26 cellular contexts compared by ENCODE assay signal in genomic region chr7:97313900-97314299, GRCh38.
"Had no signal": no experiment of that assay in that cellular context is flagged by ENCODE, and none has a peak within 500 bp of the region (broad histone marks: within the 10 kb centered on the region; RNA-seq: fewer than 3 reads in every experiment).

No MANE protein-coding gene starts in this region.

- H3K4me3 ChIP-seq: colonic mucosa, esophagus muscularis mucosa, gastroesophageal sphincter, heart left ventricle, hepatocyte, left lung, ovary, psoas muscle, sigmoid colon, stomach, thyroid gland had no signal

- H3K79me2 ChIP-seq: hepatocyte had no signal

- H3K27me3 ChIP-seq: colonic mucosa, esophagus muscularis mucosa, foreskin keratinocyte, gastroesophageal sphincter, heart left ventricle, hepatocyte, left lung, ovary, sigmoid colon, stomach, thyroid gland had no signal

- H3K4me2 ChIP-seq: hepatocyte had no signal

- H3K9me3 ChIP-seq: colonic mucosa, ovary, psoas muscle, sigmoid colon, thyroid gland had no signal

- DNase-seq: colonic mucosa; effector CD8-positive, alpha-beta T cell; foreskin keratinocyte; heart left ventricle; kidney; left lung; mesenchymal stem cell; midbrain; naive thymus-derived CD4-positive, alpha-beta T cell; nucleus accumbens; ovary; posterior cingulate gyrus; psoas muscle; right cardiac atrium; sigmoid colon; stimulated activated CD4-positive, alpha-beta T cell treated with anti-CD3 and anti-CD28 coated beads, Interleukin-2, amount 100 ng/mL, for 24 hours; stimulated activated CD4-positive, alpha-beta T cell treated with anti-CD3 and anti-CD28 coated beads, Interleukin-4, amount 100 ng/mL, for 24 hours; stimulated activated naive CD4-positive, alpha-beta T cell treated with Interleukin-2 at 50 U/mL for 16 hours; stomach; thyroid gland had no signal

- ATAC-seq: foreskin keratinocyte; gastroesophageal sphincter; heart left ventricle; left lung; naive thymus-derived CD4-positive, alpha-beta T cell; psoas muscle; right cardiac atrium; stimulated activated effector memory CD8-positive, alpha-beta T cell treated with anti-CD3 and anti-CD28 coated beads, Interleukin-12 subunit alpha, Interleukin-12 subunit beta, amount 100 ng/mL, for 72 hours had no signal

- H3K4me1 ChIP-seq: colonic mucosa, esophagus muscularis mucosa, foreskin keratinocyte, gastroesophageal sphincter, heart left ventricle, left lung, psoas muscle, sigmoid colon, stomach, thyroid gland had no signal

- H2AFZ ChIP-seq: hepatocyte had no signal

- FAIRE-seq: endothelial cell of umbilical vein, kidney, urothelium cell line had no signal

- H3K27ac ChIP-seq: colonic mucosa, esophagus muscularis mucosa, foreskin keratinocyte, gastroesophageal sphincter, heart left ventricle, hepatocyte, left lung, ovary, psoas muscle, sigmoid colon, stomach, thyroid gland had no signal

- H3K36me3 ChIP-seq: colonic mucosa, esophagus muscularis mucosa, gastroesophageal sphincter, heart left ventricle, left lung, ovary, sigmoid colon, stomach, thyroid gland had no signal
